Comparison of ENCODE assay signal across 8 cellular contexts in genomic region chr13:34104853-34105252, GRCh38.
"Had no signal": no experiment of that assay in that cellular context is flagged by ENCODE, and none has a peak within 500 bp of the region (broad histone marks: within the 10 kb centered on the region; RNA-seq: fewer than 3 reads in every experiment).

No MANE protein-coding gene starts in this region.

- FAIRE-seq: G401.6, GM12878, GM12891, GM12892, GM18507, GM19239 had no signal

- DNase-seq: GDM1, GF-D8 had no signal

- ATAC-seq: GM12878 had no signal

- H3K4me3 ChIP-seq: GM12878 had no signal
